Comparison of ENCODE assay signal across 23 cellular contexts in the genomic region with DNA sequence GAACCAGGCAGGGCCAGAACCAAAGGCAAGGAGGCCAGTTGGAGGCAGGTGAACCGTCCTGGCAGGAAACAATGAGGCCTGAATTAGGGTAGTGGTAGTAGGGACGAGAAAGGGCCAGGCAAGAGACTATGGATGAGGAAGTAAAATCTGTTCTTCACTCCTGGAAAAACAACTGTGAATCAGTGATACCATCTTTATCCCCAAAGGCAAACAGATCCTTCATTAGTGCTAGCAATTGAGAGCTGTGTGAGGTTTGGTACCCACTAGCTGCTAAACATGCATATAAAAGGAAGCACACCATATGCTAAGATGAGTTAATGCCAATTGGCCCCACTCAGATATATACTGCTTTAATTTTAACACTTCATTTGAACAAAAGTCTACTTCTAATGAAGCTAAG.
"Had no signal": no experiment of that assay in that cellular context is flagged by ENCODE, and none has a peak within 500 bp of the region (broad histone marks: within the 10 kb centered on the region; RNA-seq: fewer than 3 reads in every experiment).

No MANE protein-coding gene starts in this region.

- H3K27me3 ChIP-seq: MG63, SJSA1 had no signal

- H3K36me3 ChIP-seq: MG63, SJSA1 had no signal

- FAIRE-seq: RCC 7860 had no signal

- H3K27ac ChIP-seq: SJSA1, SK-N-MC had no signal

- DNase-seq: IMR-90, Karpas-422, KG1, MG63, NCI-H1092, NCI-H1105 treated with DMSO at 0.1 percent for 48 hours, NCI-H1417 treated with DMSO at 0.1 percent for 48 hours, NCI-H146, NCI-H1694 treated with DMSO at 0.1 percent for 48 hours, NCI-H1930, NCI-H2081, NCI-H2107, NCI-H2227 treated with DMSO at 0.1 percent for 48 hours, NCI-H510A, NCI-H524 treated with DMSO at 0.1 percent for 48 hours, NCI-H69, NCI-H774, Right ventricle myocardium superior, RPMI8226, SIG-M5 had no signal

- H3K9me3 ChIP-seq: MG63, SJSA1 had no signal

- H3K4me1 ChIP-seq: SJSA1 had no signal

- H3K4me3 ChIP-seq: MG63, SJSA1, SK-N-MC had no signal
